In genomic region chr13:102620512-102620911, GRCh38 we compare ENCODE assay signal across 25 cellular contexts. TPM values are rescaled to one million over a fixed set of nuclear protein-coding genes. Genes with fewer than 3 reads are reported as not detected.
DNase-seq lines count a peak whose midpoint lies in the region; ATAC-seq, FAIRE-seq and TF ChIP-seq lines count a peak whose summit lies in the region.
"Had no signal": no experiment of that assay in that cellular context is flagged by ENCODE, and none has a peak within 500 bp of the region (broad histone marks: within the 10 kb centered on the region; RNA-seq: fewer than 3 reads in every experiment).

No MANE protein-coding gene starts in this region.

- peaks cover 84% of the 10 kb centered on the region for H3K36me3 ChIP-seq in left ventricle myocardium inferior
- H3K36me3 ChIP-seq in HepG2 (replicated peaks in 1 of 2; ENCODE audit: control insufficient read depth in 1 of 2, insufficient read depth in 2 of 2, low read length in 2 of 2): peaks cover 14 to 58% of the 10 kb centered on the region in 2 experiments

- H4K20me1 ChIP-seq in HepG2 (ENCODE audit: insufficient read depth, low read length): no peaks in the 10 kb centered on the region

- no peak for TF ChIP-seq POLR2A in HepG2 (IDR thresholded peaks at IDR 0.05; ENCODE audit: insufficient read depth in 1 of 2, low read depth in 2 of 2, low read length in 2 of 2)

- H3K4me3 ChIP-seq in left ventricle myocardium inferior: no peak overlapping the region
- no peak overlapping the region for H3K4me3 ChIP-seq in HepG2 (replicated peaks in 1 of 3; ENCODE audit: insufficient read depth in 1 of 3, low read depth in 2 of 3, low read length in 3 of 3)
- H3K4me3 ChIP-seq: GM12878, MG63, upper lobe of left lung had no signal

- H3K27ac ChIP-seq in left ventricle myocardium inferior (replicated peaks) (no peak overlapping the region), HepG2 (ENCODE audit: extremely low read length, insufficient read depth, low read length) (no peak overlapping the region)
- H3K27ac ChIP-seq: brain microvascular endothelial cell, epithelial cell of prostate, upper lobe of left lung had no signal

- peak; percentile 17 for DNase-seq in DMS53 (lab: John Stamatoyannopoulos, UW)
- DNase-seq in DMS53 treated with DMSO at 0.1 percent for 48 hours (lab: John Stamatoyannopoulos, UW; ENCODE audit: unreplicated experiment): no peak
- no peak for DNase-seq in Right ventricle myocardium inferior (ENCODE audit: missing footprints)
- DNase-seq in left ventricle myocardium inferior: no peak
- no peak for DNase-seq in T-helper 17 cell
- no peak for DNase-seq in HepG2 (ENCODE audit: low spot score)
- DNase-seq in NOMO-1 treated with dmso at 0.1 percent for 144 hours (lab: John Stamatoyannopoulos, UW; ENCODE audit: unreplicated experiment): no peak
- DNase-seq: activated CD4-positive, alpha-beta T cell treated with anti-CD3 and anti-CD28 coated beads, Interleukin-2, amount 50 U/mL, for 1 hour; brain microvascular endothelial cell; CD8-positive, alpha-beta memory T cell; GOT3; KBM-7; mesendoderm; MG63; naive B cell; NCI-H2029; nucleus accumbens; OCI-M1; T1000; upper lobe of left lung had no signal

- FAIRE-seq in HepG2 (lab: Jason Lieb, UNC): no peak
- FAIRE-seq: GM12878 had no signal

- TF ChIP-seq CTCF in left ventricle myocardium inferior (IDR thresholded peaks at IDR 0.05; ENCODE audit: borderline replicate concordance): no peak
- TF ChIP-seq CTCF in HepG2 (CRISPR knock-in tag; IDR thresholded peaks at IDR 0.05): no peak

- POLR2A ChIA-PET in HepG2 (lab: Yijun Ruan, JAX): no interaction called here

- peak overlapping the region; percentile 66 for H3K27ac Mint-ChIP-seq in T-helper 17 cell
- H3K27ac Mint-ChIP-seq: activated T-helper 2 cell treated with anti-CD3 and anti-CD28 coated beads, Interferon-gamma antibody, Interleukin-2, Interleukin-4, amounts not matched to agents 10 μg/mL and 5 μg/mL and 100 μg/mL, durations not matched to agents 14 hours and 24 hours and 36 hours; WTC11 had no signal

- no TSS peak for BruUV-seq in HepG2 (replicated peaks; lab: Mats Ljungman, UMichigan)

- ATAC-seq in Right ventricle myocardium inferior: peak; percentile 34
- no peak for ATAC-seq in T-helper 17 cell
- no peak for ATAC-seq in HG03342 (IDR thresholded peaks at IDR 0.05; ENCODE audit: unreplicated experiment)
- no peak for ATAC-seq in HepG2
- ATAC-seq: GM12878, WTC11 had no signal

- in situ Hi-C loops in HepG2 (cut with HindIII; ENCODE audit: extremely low pct_ligation_motif_present, low pct_unique_long_range_greater_than_20kb): no loop called here

- TF ChIP-seq EP300 in HepG2 (IDR thresholded peaks at IDR 0.05; ENCODE audit: low read depth in 2 of 2, low read length in 2 of 2) (no peak), HepG2 (CRISPR knock-in tag; IDR thresholded peaks at IDR 0.05; ENCODE audit: borderline replicate concordance) (no peak)

- intact Hi-C loops in Right ventricle myocardium inferior (cut with DNase I): no loop called here
- intact Hi-C loops in left ventricle myocardium inferior (cut with micrococcal nuclease): no loop called here
- intact Hi-C loops in HepG2 (cut with micrococcal nuclease; ENCODE audit: unreplicated experiment): no loop called here

- H3K27me3 ChIP-seq in left ventricle myocardium inferior (ENCODE audit: low read depth) (no peaks in the 10 kb centered on the region), HepG2 (ENCODE audit: control insufficient read depth in 1 of 2, insufficient read depth in 2 of 2, low read length in 2 of 2) (no peaks in the 10 kb centered on the region)
- H3K27me3 ChIP-seq: brain microvascular endothelial cell, MG63, upper lobe of left lung had no signal

- H3K9ac ChIP-seq in HepG2 (ENCODE audit: insufficient read depth, low read depth, low read length): no peak overlapping the region

- 96% methylated on average over 6 of the region's 6 CpGs for WGBS in HepG2 (ENCODE audit: low lambda C conversion rate)

- no peak overlapping the region for H3K4me3 Mint-ChIP-seq in T-helper 17 cell
- H3K4me3 Mint-ChIP-seq: CD8-positive, alpha-beta memory T cell; naive B cell; WTC11 had no signal

- no peaks in the 10 kb centered on the region for H3K27me3 Mint-ChIP-seq in T-helper 17 cell
- H3K27me3 Mint-ChIP-seq: CD8-positive, alpha-beta memory T cell; naive B cell had no signal

- H3K4me1 ChIP-seq in left ventricle myocardium inferior (peaks cover 7% of the 10 kb centered on the region), HepG2 (ENCODE audit: insufficient read depth, low read length) (no peaks in the 10 kb centered on the region)
- H3K4me1 ChIP-seq: upper lobe of left lung had no signal

- H3K4me2 ChIP-seq in HepG2 (ENCODE audit: low read depth, low read length): no peak overlapping the region

- H3K9me3 ChIP-seq in left ventricle myocardium inferior (replicated peaks): no peaks in the 10 kb centered on the region
- H3K9me3 ChIP-seq in T-helper 17 cell (ENCODE audit: control insufficient read depth, low read length, poor library complexity, severe bottlenecking): no peaks in the 10 kb centered on the region
- no peaks in the 10 kb centered on the region for H3K9me3 ChIP-seq in HepG2 (ENCODE audit: low read length)
- H3K9me3 ChIP-seq: MG63, upper lobe of left lung had no signal

- peaks cover 9% of the 10 kb centered on the region for H3K4me1 Mint-ChIP-seq in T-helper 17 cell
- H3K4me1 Mint-ChIP-seq: naive B cell, WTC11 had no signal

- no peak overlapping the region for H2AFZ ChIP-seq in HepG2 (ENCODE audit: low read length)

- TF ChIP-seq RAD21 in HepG2 (CRISPR knock-in tag; IDR thresholded peaks at IDR 0.05): no peak

- peaks cover 12% of the 10 kb centered on the region for H3K36me3 Mint-ChIP-seq in T-helper 17 cell (ENCODE audit: low read depth)

- CTCF ChIA-PET in HepG2 (lab: Yijun Ruan, JAX; ENCODE audit: low intra/inter-chr PET ratio, low total read pairs): no interaction called here

- no peaks in the 10 kb centered on the region for H3K79me2 ChIP-seq in HepG2 (ENCODE audit: insufficient read depth, low read length)

TF ChIP-seq in HepG2, 621 proteins besides CTCF, POLR2A, EP300 and RAD21:
- TF ChIP-seq TRIM24 (CRISPR knock-in tag; IDR thresholded peaks at IDR 0.05) (no peak), ELF3 (CRISPR knock-in tag; IDR thresholded peaks at IDR 0.05) (no peak), WIZ (CRISPR knock-in tag; IDR thresholded peaks at IDR 0.05) (no peak), ZNF7 (CRISPR knock-in tag; IDR thresholded peaks at IDR 0.05) (no peak), ZFP1 (CRISPR knock-in tag; IDR thresholded peaks at IDR 0.05) (no peak), ZNF891 (CRISPR knock-in tag; IDR thresholded peaks at IDR 0.05) (no peak)
- TF ChIP-seq, protein P1, sequence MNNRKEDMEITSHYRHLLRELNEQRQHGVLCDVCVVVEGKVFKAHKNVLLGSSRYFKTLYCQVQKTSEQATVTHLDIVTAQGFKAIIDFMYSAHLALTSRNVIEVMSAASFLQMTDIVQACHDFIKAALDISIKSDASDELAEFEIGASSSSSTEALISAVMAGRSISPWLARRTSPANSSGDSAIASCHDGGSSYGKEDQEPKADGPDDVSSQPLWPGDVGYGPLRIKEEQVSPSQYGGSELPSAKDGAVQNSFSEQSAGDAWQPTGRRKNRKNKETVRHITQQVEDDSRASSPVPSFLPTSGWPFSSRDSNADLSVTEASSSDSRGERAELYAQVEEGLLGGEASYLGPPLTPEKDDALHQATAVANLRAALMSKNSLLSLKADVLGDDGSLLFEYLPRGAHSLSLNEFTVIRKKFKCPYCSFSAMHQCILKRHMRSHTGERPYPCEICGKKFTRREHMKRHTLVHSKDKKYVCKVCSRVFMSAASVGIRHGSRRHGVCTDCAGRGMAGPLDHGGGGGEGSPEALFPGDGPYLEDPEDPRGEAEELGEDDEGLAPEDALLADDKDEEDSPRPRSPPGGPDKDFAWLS (CRISPR knock-in tag; IDR thresholded peaks at IDR 0.05; ENCODE audit: borderline replicate concordance): no peak

RNA-seq across cellular contexts. Expression of gene TPP2, which starts 23.7 kb away (rescaled TPM):
- 29.9 TPM for total RNA-seq in Right ventricle myocardium inferior
- 29.0 TPM for total RNA-seq in left ventricle myocardium inferior
- 100 to 1,000 TPM in 1 of 2 donors, 10 to 100 TPM in 1; 92.5 to 124 TPM for total RNA-seq in T-helper 17 cell
- 52.1 and 71.7 TPM in 2 replicates for total RNA-seq in HepG2 (2016; rRNA removed; fragmentation: Illumina TruSeq; extraction: Trizol)
- 4.5 and 7.4 TPM in 2 replicates for total RNA-seq in HepG2 (2016; cell fraction: cytosol; rRNA removed; fragmentation: Illumina TruSeq; extraction: Trizol; ENCODE audit: low read depth)
- 52.2 and 73.2 TPM in 2 replicates for total RNA-seq in HepG2 (2016; cell fraction: insoluble cytoplasmic fraction; rRNA removed; fragmentation: Illumina TruSeq; extraction: Trizol)
- 13.5 and 14.1 TPM in 2 replicates for total RNA-seq in HepG2 (2016; cell fraction: membrane; rRNA removed; fragmentation: Illumina TruSeq; extraction: Trizol)
- 75.0 and 80.5 TPM in 2 replicates for total RNA-seq in HepG2 (2016; cell fraction: nucleus; rRNA removed; fragmentation: Illumina TruSeq; extraction: Trizol)
- 14.6 and 16.4 TPM in 2 replicates for polyA plus RNA-seq in HepG2 (2011; rRNA removed)
- polyA plus RNA-seq in HepG2 (2011; cell fraction: cytosol; rRNA removed): 5.3 and 7.5 TPM in 2 replicates
- 30.3 and 38.4 TPM in 2 replicates for polyA plus RNA-seq in HepG2 (2011; cell fraction: nucleus; rRNA removed)
- polyA plus RNA-seq in HepG2 (2012): 20.4 and 22.7 TPM in 2 replicates
- 2.0 and 2.9 TPM in 2 replicates for polyA plus RNA-seq in HepG2 (2016; cell fraction: cytosol; fragmentation: Illumina TruSeq; extraction: Trizol; ENCODE audit: low read depth)
- polyA plus RNA-seq in HepG2 (2016; cell fraction: insoluble cytoplasmic fraction; fragmentation: Illumina TruSeq; extraction: Trizol; ENCODE audit: low read depth): 48.8 and 48.9 TPM in 2 replicates
- 5.2 TPM in 2 replicates for polyA plus RNA-seq in HepG2 (2016; cell fraction: membrane; fragmentation: Illumina TruSeq; extraction: Trizol; ENCODE audit: low read depth)
- polyA plus RNA-seq in HepG2 (2016; cell fraction: nucleus; fragmentation: Illumina TruSeq; extraction: Trizol; ENCODE audit: insufficient read depth, low read depth): 97.8 and 99.2 TPM in 2 replicates
- 11.5 and 23.1 TPM in 2 replicates for polyA minus RNA-seq in HepG2 (2011; rRNA and poly(A)+ RNA removed; ENCODE audit: low replicate concordance)
- polyA minus RNA-seq in HepG2 (2011; cell fraction: cytosol; rRNA and poly(A)+ RNA removed): 16.0 and 19.1 TPM in 2 replicates
- polyA minus RNA-seq in HepG2 (2011; cell fraction: nucleus; rRNA and poly(A)+ RNA removed): 109 and 114 TPM in 2 replicates
